In genomic region chr11:65376138-65376713, GRCh38 we compare ENCODE assay signal across 31 cellular contexts. TPM values are rescaled to one million over a fixed set of nuclear protein-coding genes. Genes with fewer than 3 reads are reported as not detected.
DNase-seq lines count a peak whose midpoint lies in the region; ATAC-seq, FAIRE-seq and TF ChIP-seq lines count a peak whose summit lies in the region.
"Had no signal": no experiment of that assay in that cellular context is flagged by ENCODE, and none has a peak within 500 bp of the region (broad histone marks: within the 10 kb centered on the region; RNA-seq: fewer than 3 reads in every experiment).

No MANE protein-coding gene starts in this region.

- DNase-seq in NT2/D1 (ENCODE audit: low read depth, low spot score) (no peak), H1 (ENCODE audit: low read depth in 1 of 2, low spot score in 2 of 2) (no peak), spleen (peak; percentile 69), NCI-H526 treated with DMSO at 0.1 percent for 48 hours (lab: John Stamatoyannopoulos, UW) (no peak), NCI-H748 treated with DMSO at 0.1 percent for 48 hours (lab: John Stamatoyannopoulos, UW) (no peak), GM23248 (no peak)
- DNase-seq: AML-193; C1 segment of cervical spinal cord; CD4-positive, alpha-beta memory T cell; DMS 273 treated with DMSO at 0.1 percent for 48 hours; DMS79; EL; GDM1; H9; HFFc6; Karpas-422; NCI-H1105; NCI-H1436 treated with DMSO at 0.1 percent for 48 hours; NCI-H187 treated with DMSO at 0.1 percent for 48 hours; NCI-H2171 treated with DMSO at 0.1 percent for 48 hours; NCI-H345; NCI-H524; NCI-H82; NK-92 treated with Interleukin-12 subunit alpha and Interleukin-12 subunit beta, amount 100 ng/mL, for 24 hours; PC-9; SHP77 treated with DMSO at 0.1 percent for 48 hours had no signal

- no peak overlapping the region for H3K4ac ChIP-seq in H1 (replicated peaks; ENCODE audit: insufficient read length, low read depth, low read length)

- ATAC-seq in HG02571 (IDR thresholded peaks at IDR 0.05; ENCODE audit: unreplicated experiment) = no peak
- ATAC-seq: A549 had no signal

- H3K27ac ChIP-seq in H1 (ENCODE audit: low read depth, low read length) = no peak overlapping the region
- peak overlapping the region in 1 of 8 donors; percentile 97 for H3K27ac ChIP-seq in spleen
- H3K27ac ChIP-seq in GM23248 = no peak overlapping the region
- H3K27ac ChIP-seq: PC-9, SK-N-MC had no signal

- no peak overlapping the region for H2BK20ac ChIP-seq in H1 (ENCODE audit: low read length)

- H3K9me2 ChIP-seq in GM23248 (ENCODE audit: insufficient read depth) = no peaks in the 10 kb centered on the region

- peak; percentile 1 for TF ChIP-seq POLR2A in GM19193 (IDR thresholded peaks at IDR 0.05; ENCODE audit: extremely low read depth, insufficient read depth, insufficient read length)
- no peak for TF ChIP-seq POLR2A in H1 (IDR thresholded peaks at IDR 0.05; ENCODE audit: control extremely low read depth in 1 of 2, low read depth in 2 of 2, low read length in 2 of 2)
- TF ChIP-seq POLR2A in spleen (IDR thresholded peaks at IDR 0.05) = no peak

- TF ChIP-seq RAD21 in H1 (IDR thresholded peaks at IDR 0.05 in 1 of 2, conservative IDR thresholded peaks at IDR 0.05 in 1 of 2; ENCODE audit: low read depth in 2 of 2, low read length in 2 of 2) = no peak

- in situ Hi-C loops in GM23248 (cut with MboI) = loop anchor here (10.0 kb wide), 1 partner anchor 139 kb away; no protein-coding TSS in a partner anchor

- H3K23ac ChIP-seq in H1 (ENCODE audit: insufficient read length) = no peak overlapping the region

- POLR2A ChIA-PET in H1 (lab: Charles Lee; ENCODE audit: partially characterized antibody) = interaction anchor here (0.6 to 3.9 kb wide), 8 partner anchors 22 to 235 kb away, joined by 3 to 16 read pairs (median 5); partner anchors contain the start of genes MALAT1, SCYL1 and TIGD3

- no peak for FAIRE-seq in H1 (lab: Jason Lieb, UNC)
- FAIRE-seq: A549, GM12891 had no signal

- H3K23me2 ChIP-seq in H1 (ENCODE audit: low read depth, low read length) = no peaks in the 10 kb centered on the region

- H3F3A ChIP-seq in GM23248 (ENCODE audit: insufficient read depth) = peaks cover 9% of the 10 kb centered on the region

- intact Hi-C loops in spleen (cut with DNase I; ENCODE audit: low total_unique reads) = no loop called here

- H3K14ac ChIP-seq in H1 (ENCODE audit: insufficient read length) = no peak overlapping the region

- H2BK15ac ChIP-seq in H1 (ENCODE audit: low read length) = no peak overlapping the region

- H2BK12ac ChIP-seq in H1 (ENCODE audit: low read depth, low read length) = no peak overlapping the region

- no peak overlapping the region for H3K18ac ChIP-seq in H1 (ENCODE audit: extremely low read depth, low read length)

- H3K79me2 ChIP-seq in H1 (ENCODE audit: control insufficient read depth in 1 of 2, insufficient read depth in 2 of 2, low read length in 2 of 2) = no peaks in the 10 kb centered on the region
- H3K79me2 ChIP-seq in GM23248 (ENCODE audit: insufficient read depth) = peaks cover 6% of the 10 kb centered on the region

- no peak for TF ChIP-seq EP300 in H1 (IDR thresholded peaks at IDR 0.05; ENCODE audit: borderline replicate concordance in 1 of 2, low read depth in 2 of 2, low read length in 2 of 2)

- H3K36me3 ChIP-seq in NT2/D1 (ENCODE audit: insufficient read depth, insufficient read length, low read length) (no peaks in the 10 kb centered on the region), H1 (ENCODE audit: control insufficient read depth in 2 of 4, insufficient read depth in 4 of 4, low read length in 3 of 4) (no peaks in the 10 kb centered on the region), spleen (peaks cover 0 to 23% (median 0%) of the 10 kb centered on the region in 6 donors), GM23248 (ENCODE audit: low read depth) (no peaks in the 10 kb centered on the region)

- H3K4me3 ChIP-seq in NT2/D1 (ENCODE audit: insufficient read length, low read depth) (no peak overlapping the region), H1 (ENCODE audit: extremely low read depth in 1 of 4, insufficient read depth in 2 of 4, low read depth in 3 of 4, low read length in 4 of 4) (no peak overlapping the region), spleen (no peak overlapping the region), GM23248 (no peak overlapping the region)
- H3K4me3 ChIP-seq: A549, PC-9, SK-N-MC had no signal

- H4K5ac ChIP-seq in H1 (ENCODE audit: insufficient read length, low read depth, low read length) = no peak overlapping the region

- H3K4me1 ChIP-seq in NT2/D1 (ENCODE audit: insufficient read depth, insufficient read length) (peaks cover 14% of the 10 kb centered on the region), H1 (replicated peaks in 1 of 4; ENCODE audit: control insufficient read depth in 3 of 4, insufficient read depth in 4 of 4, low read length in 3 of 4) (no peaks in the 10 kb centered on the region), spleen (peaks cover 3 to 45% (median 27%) of the 10 kb centered on the region in 6 donors), GM23248 (ENCODE audit: insufficient read depth) (peaks cover 6% of the 10 kb centered on the region)

- no peak overlapping the region for H2AFZ ChIP-seq in H1 (ENCODE audit: low read length)
- H2AFZ ChIP-seq in GM23248 = no peak overlapping the region
- H2AFZ ChIP-seq: PC-9 had no signal

- no peaks in the 10 kb centered on the region for H3K9me3 ChIP-seq in NT2/D1 (ENCODE audit: insufficient read depth, low read length)
- H3K9me3 ChIP-seq in H1 (ENCODE audit: insufficient read depth in 2 of 2, low read depth in 1 of 2, low read length in 1 of 2) = no peaks in the 10 kb centered on the region
- no peaks in the 10 kb centered on the region for H3K9me3 ChIP-seq in spleen
- no peaks in the 10 kb centered on the region for H3K9me3 ChIP-seq in GM23248 (ENCODE audit: low read depth)
- H3K9me3 ChIP-seq: A549 had no signal

- CTCF ChIA-PET in H1 (lab: Charles Lee; ENCODE audit: partially characterized antibody) = interaction anchor here (0.6 to 2.8 kb wide), 12 partner anchors 9 to 599 kb away, joined by 3 to 11 read pairs (median 4); no protein-coding TSS in a partner anchor

- TF ChIP-seq CTCF in H1 (IDR thresholded peaks at IDR 0.05; ENCODE audit: control extremely low read depth in 1 of 3, insufficient read depth in 1 of 3, low read depth in 1 of 3, low read length in 3 of 3) = no peak
- no peak for TF ChIP-seq CTCF in spleen (IDR thresholded peaks at IDR 0.05 in 8 of 11, conservative IDR thresholded peaks at IDR 0.05 in 3 of 11)

- WGBS in H1 (ENCODE audit: extremely low coverage in 1 of 2, insufficient coverage in 1 of 2, insufficient read length in 1 of 2, insufficient replicate concordance in 2 of 2, low coverage in 1 of 2, low lambda C conversion rate in 2 of 2, missing lambda C conversion rate in 1 of 2), 2 experiments = 87% methylated on average over 14 of the region's 16 CpGs; no CpG with 5 or more reads in 1 of the 2 experiments
- WGBS in spleen, 5 donors = 83 to 94% (median 91%) methylated on average over 15 to 16 of the region's 16 CpGs
- 92 to 94% methylated on average over 13 to 16 of the region's 16 CpGs for WGBS in GM23248 (ENCODE audit: low coverage in 1 of 2, low lambda C conversion rate in 2 of 2, missing lambda C conversion rate in 2 of 2), 2 experiments

- H4K91ac ChIP-seq in H1 (replicated peaks; ENCODE audit: insufficient read length, low read length) = no peak overlapping the region

- peak overlapping the region; percentile 46 for H3K9ac ChIP-seq in NT2/D1 (ENCODE audit: insufficient read length, low read depth)
- no peak overlapping the region for H3K9ac ChIP-seq in H1 (replicated peaks in 1 of 4; ENCODE audit: extremely low read depth in 1 of 4, low read depth in 3 of 4, low read length in 3 of 4)
- no peak overlapping the region for H3K9ac ChIP-seq in GM23248

- no peaks in the 10 kb centered on the region for H3K79me1 ChIP-seq in H1 (ENCODE audit: low read depth, low read length)

- no peak overlapping the region for H3K56ac ChIP-seq in H1 (replicated peaks; ENCODE audit: insufficient read length, low read depth, low read length)

- no peak overlapping the region for H2AK5ac ChIP-seq in H1 (ENCODE audit: low read depth, low read length)

- H4K8ac ChIP-seq in H1 (ENCODE audit: extremely low read depth, insufficient read depth, low read length) = peak overlapping the region; percentile 36

- H3K27me3 ChIP-seq in NT2/D1 (ENCODE audit: insufficient read depth, insufficient read length) (no peaks in the 10 kb centered on the region), H1 (replicated peaks in 1 of 4; ENCODE audit: control insufficient read depth in 3 of 4, extremely low read depth in 1 of 4, insufficient read depth in 3 of 4, low read length in 3 of 4) (no peaks in the 10 kb centered on the region), spleen (replicated peaks in 1 of 7) (no peaks in the 10 kb centered on the region), GM23248 (replicated peaks; ENCODE audit: insufficient read depth) (no peaks in the 10 kb centered on the region)

- H2BK5ac ChIP-seq in H1 (ENCODE audit: low read depth, low read length) = no peak overlapping the region

- H2BK120ac ChIP-seq in H1 (replicated peaks; ENCODE audit: low read depth, low read length) = no peak overlapping the region

- H3K4me2 ChIP-seq in H1 (ENCODE audit: insufficient read depth in 1 of 2, low read depth in 2 of 2, low read length in 2 of 2) (no peak overlapping the region), GM23248 (ENCODE audit: unreplicated experiment) (no peak overlapping the region)
- H3K4me2 ChIP-seq: A549, PC-9 had no signal

- H4K20me1 ChIP-seq in H1 (replicated peaks in 1 of 2; ENCODE audit: control insufficient read depth in 1 of 2, insufficient read depth in 2 of 2, low read length in 2 of 2) = no peaks in the 10 kb centered on the region
- H4K20me1 ChIP-seq in GM23248 (ENCODE audit: insufficient read depth) = no peaks in the 10 kb centered on the region

RNA-seq across cellular contexts. Expression of gene SLC25A45, which starts 6.2 kb away (rescaled TPM):
- total RNA-seq in H1 (2021; fragmentation: NEBNext Ultra II Directional; extraction: Animal tissue kit (Norgen Biotek cat#: 25700)) = 0.54 and 0.61 TPM in 2 replicates
- 0.59 and 0.97 TPM in 2 replicates for polyA plus RNA-seq in H1 (2011; rRNA removed)
- 0.76 TPM for polyA plus RNA-seq in H1 (2011; cell fraction: cytosol; rRNA removed)
- 3.3 TPM for polyA plus RNA-seq in H1 (2011; cell fraction: nucleus; rRNA removed)
- polyA plus RNA-seq in H1 (2012, experiment 1 of 2) = 0.67 to 1.3 TPM (median 1.0 TPM) in 4 replicates
- 0.37 TPM for polyA plus RNA-seq in H1 (2012, experiment 2 of 2)
- 0.95 TPM for polyA plus RNA-seq in H1 (2013, experiment 1 of 2)
- polyA plus RNA-seq in H1 (2013, experiment 2 of 2) = 1.1 TPM
- polyA minus RNA-seq in H1 (2011; rRNA and poly(A)+ RNA removed) = 0.20 and 0.28 TPM in 2 replicates
- polyA minus RNA-seq in H1 (2011; cell fraction: cytosol; rRNA and poly(A)+ RNA removed) = not detected
- 0.30 TPM for polyA minus RNA-seq in H1 (2011; cell fraction: nucleus; rRNA and poly(A)+ RNA removed)
- 10 to 100 TPM; 11.6 to 33.4 (median 25.7) TPM for total RNA-seq in spleen
- polyA plus RNA-seq in spleen = 10 to 100 TPM; 14.1 to 26.2 (median 24.1) TPM
- 3.6 and 6.4 TPM in 2 replicates for total RNA-seq in GM23248 (2014; rRNA removed; shearing (Covaris generic))
- 3.7 and 3.9 TPM in 2 replicates for polyA plus RNA-seq in GM23248 (2016; fragmentation: Nextera tagmentation; extraction: Ambion mirVana)

RNA-seq across cellular contexts. Expression of gene FRMD8, which starts 10.2 kb away (rescaled TPM):
- 16.7 and 19.2 TPM in 2 replicates for total RNA-seq in H1 (2021; fragmentation: NEBNext Ultra II Directional; extraction: Animal tissue kit (Norgen Biotek cat#: 25700))
- polyA plus RNA-seq in H1 (2011; rRNA removed) (15.0 and 23.4 TPM in 2 replicates), spleen (10 to 100 TPM; 19.3 to 32.0 (median 23.4) TPM), GM23248 (2016; fragmentation: Nextera tagmentation; extraction: Ambion mirVana) (25.4 and 30.0 TPM in 2 replicates)
- 14.8 TPM for polyA plus RNA-seq in H1 (2011; cell fraction: cytosol; rRNA removed)
- 26.9 TPM for polyA plus RNA-seq in H1 (2011; cell fraction: nucleus; rRNA removed)
- polyA plus RNA-seq in H1 (2012, experiment 1 of 2) = 8.5 to 12.7 TPM (median 10.9 TPM) in 4 replicates
- 10.7 TPM for polyA plus RNA-seq in H1 (2012, experiment 2 of 2)
- 8.6 TPM for polyA plus RNA-seq in H1 (2013, experiment 1 of 2)
- polyA plus RNA-seq in H1 (2013, experiment 2 of 2) = 7.7 TPM
- 9.5 and 15.1 TPM in 2 replicates for polyA minus RNA-seq in H1 (2011; rRNA and poly(A)+ RNA removed)
- 12.3 TPM for polyA minus RNA-seq in H1 (2011; cell fraction: cytosol; rRNA and poly(A)+ RNA removed)
- 14.0 TPM for polyA minus RNA-seq in H1 (2011; cell fraction: nucleus; rRNA and poly(A)+ RNA removed)
- total RNA-seq in spleen = 100 to 1,000 TPM in 3 of 7 donors, 10 to 100 TPM in 4; 65.4 to 128 (median 99.5) TPM
- 80.2 and 106 TPM in 2 replicates for total RNA-seq in GM23248 (2014; rRNA removed; shearing (Covaris generic))

RNA-seq across cellular contexts. Expression of gene TIGD3, which starts 21.7 kb away (rescaled TPM):
- 0.88 and 1.3 TPM in 2 replicates for total RNA-seq in H1 (2021; fragmentation: NEBNext Ultra II Directional; extraction: Animal tissue kit (Norgen Biotek cat#: 25700))
- polyA plus RNA-seq in H1 (2011; rRNA removed) = 1.1 TPM in 2 replicates
- 1.3 TPM for polyA plus RNA-seq in H1 (2011; cell fraction: cytosol; rRNA removed)
- 1.4 TPM for polyA plus RNA-seq in H1 (2011; cell fraction: nucleus; rRNA removed)
- 0.97 to 1.5 TPM (median 1.1 TPM) in 4 replicates for polyA plus RNA-seq in H1 (2012, experiment 1 of 2)
- polyA plus RNA-seq in H1 (2012, experiment 2 of 2) = 1.4 TPM
- polyA plus RNA-seq in H1 (2013, experiment 1 of 2) = 1.1 TPM
- polyA plus RNA-seq in H1 (2013, experiment 2 of 2) = 1.2 TPM
- 0.61 and 0.88 TPM in 2 replicates for polyA minus RNA-seq in H1 (2011; rRNA and poly(A)+ RNA removed)
- 1.2 TPM for polyA minus RNA-seq in H1 (2011; cell fraction: cytosol; rRNA and poly(A)+ RNA removed)
- 2.3 TPM for polyA minus RNA-seq in H1 (2011; cell fraction: nucleus; rRNA and poly(A)+ RNA removed)
- total RNA-seq in spleen = 1 to 10 TPM in 2 of 7 donors, under 1 TPM in 5; 0.56 to 2.7 (median 0.79) TPM
- polyA plus RNA-seq in spleen = 1 to 10 TPM; 1.1 to 2.1 (median 1.4) TPM
- not detected in 2 replicates for total RNA-seq in GM23248 (2014; rRNA removed; shearing (Covaris generic))
- not detected in 2 replicates for polyA plus RNA-seq in GM23248 (2016; fragmentation: Nextera tagmentation; extraction: Ambion mirVana)

RNA-seq across cellular contexts. Expression of gene DPF2, which starts 42.6 kb away (rescaled TPM):
- total RNA-seq in H1 (2021; fragmentation: NEBNext Ultra II Directional; extraction: Animal tissue kit (Norgen Biotek cat#: 25700)) = 67.2 and 79.2 TPM in 2 replicates
- polyA plus RNA-seq in H1 (2011; rRNA removed) (53.6 and 88.1 TPM in 2 replicates), spleen (10 to 100 TPM; 20.5 to 27.2 (median 24.3) TPM), GM23248 (2016; fragmentation: Nextera tagmentation; extraction: Ambion mirVana) (51.2 and 54.1 TPM in 2 replicates)
- 54.2 TPM for polyA plus RNA-seq in H1 (2011; cell fraction: cytosol; rRNA removed)
- polyA plus RNA-seq in H1 (2011; cell fraction: nucleus; rRNA removed) = 92.9 TPM
- polyA plus RNA-seq in H1 (2012, experiment 1 of 2) = 54.9 to 59.5 TPM (median 58.3 TPM) in 4 replicates
- 59.4 TPM for polyA plus RNA-seq in H1 (2012, experiment 2 of 2)
- polyA plus RNA-seq in H1 (2013, experiment 1 of 2) = 59.5 TPM
- 55.5 TPM for polyA plus RNA-seq in H1 (2013, experiment 2 of 2)
- polyA minus RNA-seq in H1 (2011; rRNA and poly(A)+ RNA removed) = 39.9 and 69.2 TPM in 2 replicates
- polyA minus RNA-seq in H1 (2011; cell fraction: cytosol; rRNA and poly(A)+ RNA removed) = 31.1 TPM
- polyA minus RNA-seq in H1 (2011; cell fraction: nucleus; rRNA and poly(A)+ RNA removed) = 38.0 TPM
- 10 to 100 TPM; 35.7 to 67.0 (median 51.5) TPM for total RNA-seq in spleen
- 27.7 and 30.0 TPM in 2 replicates for total RNA-seq in GM23248 (2014; rRNA removed; shearing (Covaris generic))

RNA-seq across cellular contexts. Expression of gene NEAT1, which starts 46.4 kb away (rescaled TPM):
- 10.4 and 10.7 TPM in 2 replicates for total RNA-seq in H1 (2021; fragmentation: NEBNext Ultra II Directional; extraction: Animal tissue kit (Norgen Biotek cat#: 25700))
- polyA plus RNA-seq in H1 (2011; rRNA removed) (1.6 and 2.4 TPM in 2 replicates), spleen (1,000 to 10,000 TPM in 2 of 3 donors, 100 to 1,000 TPM in 1; 526 to 1,090 (median 1,018) TPM), GM23248 (2016; fragmentation: Nextera tagmentation; extraction: Ambion mirVana) (36.2 and 50.7 TPM in 2 replicates)
- polyA plus RNA-seq in H1 (2011; cell fraction: cytosol; rRNA removed) = 5.7 TPM
- 5.7 TPM for polyA plus RNA-seq in H1 (2011; cell fraction: nucleus; rRNA removed)
- 16.2 to 22.8 TPM (median 18.4 TPM) in 4 replicates for polyA plus RNA-seq in H1 (2012, experiment 1 of 2)
- polyA plus RNA-seq in H1 (2012, experiment 2 of 2) = 1.4 TPM
- 3.0 TPM for polyA plus RNA-seq in H1 (2013, experiment 1 of 2)
- polyA plus RNA-seq in H1 (2013, experiment 2 of 2) = 2.6 TPM
- 11.4 and 18.7 TPM in 2 replicates for polyA minus RNA-seq in H1 (2011; rRNA and poly(A)+ RNA removed)
- polyA minus RNA-seq in H1 (2011; cell fraction: cytosol; rRNA and poly(A)+ RNA removed) = 5.7 TPM
- polyA minus RNA-seq in H1 (2011; cell fraction: nucleus; rRNA and poly(A)+ RNA removed) = 23.0 TPM
- total RNA-seq in spleen = 1,000 to 10,000 TPM in 2 of 7 donors, 100 to 1,000 TPM in 5; 266 to 1,804 (median 799) TPM
- 74.3 and 143 TPM in 2 replicates for total RNA-seq in GM23248 (2014; rRNA removed; shearing (Covaris generic))
